In the genomic region with DNA sequence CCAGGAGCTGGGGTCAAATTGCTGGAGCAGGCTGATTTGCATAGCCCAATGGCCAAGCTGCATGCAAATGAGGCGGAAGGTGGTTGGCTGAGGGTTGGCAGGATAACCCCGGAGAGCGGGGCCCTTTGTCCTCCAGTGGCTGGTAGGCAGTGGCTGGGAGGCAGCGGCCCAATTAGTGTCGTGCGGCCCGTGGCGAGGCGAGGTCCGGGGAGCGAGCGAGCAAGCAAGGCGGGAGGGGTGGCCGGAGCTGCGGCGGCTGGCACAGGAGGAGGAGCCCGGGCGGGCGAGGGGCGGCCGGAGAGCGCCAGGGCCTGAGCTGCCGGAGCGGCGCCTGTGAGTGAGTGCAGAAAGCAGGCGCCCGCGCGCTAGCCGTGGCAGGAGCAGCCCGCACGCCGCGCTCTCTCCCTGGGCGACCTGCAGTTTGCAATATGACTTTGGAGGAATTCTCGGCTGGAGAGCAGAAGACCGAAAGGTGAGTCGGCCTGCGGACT, we compare ENCODE assay signal across 8 cellular contexts. TPM values are rescaled to one million over a fixed set of nuclear protein-coding genes. Genes with fewer than 3 reads are reported as not detected.
DNase-seq lines count a peak whose midpoint lies in the region; TF ChIP-seq lines count a peak whose summit lies in the region.

A gene with protein sequence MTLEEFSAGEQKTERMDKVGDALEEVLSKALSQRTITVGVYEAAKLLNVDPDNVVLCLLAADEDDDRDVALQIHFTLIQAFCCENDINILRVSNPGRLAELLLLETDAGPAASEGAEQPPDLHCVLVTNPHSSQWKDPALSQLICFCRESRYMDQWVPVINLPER (plus strand): TSS at position 135 of the 491 bp plus-strand sequence. CDS start 294 bp downstream, at position 429.

- peaks cover 13% of the 10 kb centered on the region for H3K36me3 Mint-ChIP-seq in nephron progenitor cell (ENCODE audit: low read depth)

- H3K27me3 ChIP-seq in H7 (ENCODE audit: control insufficient read depth, insufficient read depth, low read length): no peaks in the 10 kb centered on the region
- no peaks in the 10 kb centered on the region for H3K27me3 ChIP-seq in stomach smooth muscle (ENCODE audit: control insufficient read depth in 1 of 2, insufficient read depth in 2 of 2, low read length in 2 of 2)

- no peaks in the 10 kb centered on the region for H3K9me3 Mint-ChIP-seq in nephron progenitor cell

- no peaks in the 10 kb centered on the region for H3K27me3 Mint-ChIP-seq in nephron progenitor cell (ENCODE audit: low read depth, poor library complexity)

- H3K36me3 ChIP-seq in H7 (replicated peaks; ENCODE audit: control insufficient read depth, insufficient read depth, low read length) (peaks cover 7% of the 10 kb centered on the region), stomach smooth muscle (ENCODE audit: control insufficient read depth in 2 of 2, insufficient read depth in 2 of 2, low read length in 2 of 2) (no peaks in the 10 kb centered on the region)

- peak within 1 kb of the TSS; percentile 84 for H3K27ac ChIP-seq in stomach smooth muscle (ENCODE audit: low read length)

- H3K4me3 ChIP-seq in H7 (ENCODE audit: insufficient read depth, low read depth, low read length) (peak within 1 kb of the TSS; percentile 98), fibroblast of the aortic adventitia (ENCODE audit: low read depth, low read length) (peak within 1 kb of the TSS; percentile 91), stomach smooth muscle (ENCODE audit: low read length in 2 of 2) (peak within 1 kb of the TSS; percentile 85 to 89)

- H3K4me1 ChIP-seq in stomach smooth muscle (ENCODE audit: control insufficient read depth, insufficient read depth, low read length): peaks cover 9% of the 10 kb centered on the region

- peak within 1 kb of the TSS; percentile 91 for H3K4me3 Mint-ChIP-seq in nephron progenitor cell

- H3K9ac ChIP-seq in stomach smooth muscle (ENCODE audit: low read length in 2 of 2): peak within 1 kb of the TSS; percentile 66 to 76

- DNase-seq in ELF-1 (ENCODE audit: low read depth, low spot score) (peak; percentile 99), H7 (peak; percentile 95), M059J (ENCODE audit: low read depth) (peak; percentile 100), SHP77 (lab: John Stamatoyannopoulos, UW) (peak; percentile 97 to 98), fibroblast of the aortic adventitia (ENCODE audit: low read depth) (peak; percentile 99), nephron progenitor cell (peak; percentile 97)
- peak; percentile 91 for DNase-seq in activated effector memory CD4-positive, alpha-beta T cell treated with Interleukin-2 at 50 U/mL for 16 hours

- peaks cover 47% of the 10 kb centered on the region for H3K4me1 Mint-ChIP-seq in nephron progenitor cell

- TF ChIP-seq CTCF in fibroblast of the aortic adventitia (IDR thresholded peaks at IDR 0.05; ENCODE audit: insufficient read depth, low read length) (no peak), nephron progenitor cell (IDR thresholded peaks at IDR 0.05) (no peak)

- H3K27ac Mint-ChIP-seq in nephron progenitor cell: peak within 1 kb of the TSS; percentile 96

- no peaks in the 10 kb centered on the region for H3K9me3 ChIP-seq in stomach smooth muscle (ENCODE audit: control insufficient read depth in 2 of 2, low read length in 2 of 2)

RNA-seq across cellular contexts. Expression of the gene that starts here (rescaled TPM):
- 18.3 TPM in 2 replicates for total RNA-seq in H7 (2014; rRNA removed; shearing (Covaris generic))
- total RNA-seq in M059J (2014; rRNA removed; shearing (Covaris generic)): 46.6 and 48.8 TPM in 2 replicates
- total RNA-seq in fibroblast of the aortic adventitia (ENCODE audit: low replicate concordance): 40.9 and 145 TPM in 2 replicates

Comparison
In these comparisons a context has a peak if more than half of its experiments do, and no peak if none do; other contexts are left out.
1. Peak in every context shown above with its lines: DNase-seq, H3K4me3 ChIP-seq and H3K27ac ChIP-seq.